11 cellular contexts compared by ENCODE assay signal in genomic region chr13:45879666-45880065, GRCh38. TPM values are rescaled to one million over a fixed set of nuclear protein-coding genes. Genes with fewer than 3 reads are reported as not detected.
DNase-seq lines count a peak whose midpoint lies in the region; ATAC-seq and TF ChIP-seq lines count a peak whose summit lies in the region.
"Had no signal": no experiment of that assay in that cellular context is flagged by ENCODE, and none has a peak within 500 bp of the region (broad histone marks: within the 10 kb centered on the region; RNA-seq: fewer than 3 reads in every experiment).

No MANE protein-coding gene starts in this region.

- H3K27ac ChIP-seq in A673 (ENCODE audit: low read depth, low read length, poor library complexity, severe bottlenecking), result no peak overlapping the region
- H3K27ac ChIP-seq in WERI-Rb-1, result no peak overlapping the region
- H3K27ac ChIP-seq: upper lobe of left lung had no signal

- no peaks in the 10 kb centered on the region for H3K27me3 ChIP-seq in A673 (replicated peaks; ENCODE audit: insufficient read depth, low read depth, low read length, poor library complexity)
- H3K27me3 ChIP-seq in WERI-Rb-1 (ENCODE audit: insufficient read depth, low read depth, severe bottlenecking), result no peaks in the 10 kb centered on the region
- H3K27me3 ChIP-seq: upper lobe of left lung had no signal

- H3K27ac Mint-ChIP-seq in activated T-helper 1 cell treated with anti-CD3 and anti-CD28 coated beads, Interleukin-12 subunit alpha, Interleukin-12 subunit beta, Interleukin-2, Interleukin-4 antibody, amounts not matched to agents 30 ng/mL and 10 ng/mL and 1 ng/mL, durations not matched to agents 14 hours and 24 hours and 36 hours, result no peak overlapping the region
- H3K27ac Mint-ChIP-seq: activated naive CD8-positive, alpha-beta T cell treated with anti-CD3 and anti-CD28 coated beads, Interleukin-2, amount 10 ng/mL, durations not matched to agents 7 days and 5 days; CD8-positive, alpha-beta T cell had no signal

- BruUV-seq in A673 (replicated peaks; lab: Mats Ljungman, UMichigan), result no TSS peak

- H3K4me1 ChIP-seq in A673 (ENCODE audit: insufficient read depth, low read length, poor library complexity, severe bottlenecking), result peaks cover 6% of the 10 kb centered on the region
- H3K4me1 ChIP-seq: upper lobe of left lung had no signal

- ATAC-seq in HG02798 (IDR thresholded peaks at IDR 0.05; ENCODE audit: poor library complexity, unreplicated experiment), result no peak
- ATAC-seq: CD8-positive, alpha-beta T cell had no signal

- intact Hi-C loops in A673 (cut with micrococcal nuclease; ENCODE audit: unreplicated experiment), result no loop called here
- intact Hi-C loops in activated T-helper 1 cell treated with anti-CD3 and anti-CD28 coated beads, Interleukin-12 subunit alpha, Interleukin-12 subunit beta, Interleukin-2, Interleukin-4 antibody, amounts not matched to agents 30 ng/mL and 10 ng/mL and 1 ng/mL, durations not matched to agents 14 hours and 24 hours and 36 hours (cut with micrococcal nuclease), result no loop called here

- no peaks in the 10 kb centered on the region for H3K36me3 Mint-ChIP-seq in activated T-helper 1 cell treated with anti-CD3 and anti-CD28 coated beads, Interleukin-12 subunit alpha, Interleukin-12 subunit beta, Interleukin-2, Interleukin-4 antibody, amounts not matched to agents 30 ng/mL and 10 ng/mL and 1 ng/mL, durations not matched to agents 14 hours and 24 hours and 36 hours (ENCODE audit: low read depth)
- H3K36me3 Mint-ChIP-seq: activated naive CD8-positive, alpha-beta T cell treated with anti-CD3 and anti-CD28 coated beads, Interleukin-2, amount 10 ng/mL, durations not matched to agents 7 days and 5 days; CD8-positive, alpha-beta T cell had no signal

- no peaks in the 10 kb centered on the region for H3K4me1 Mint-ChIP-seq in activated T-helper 1 cell treated with anti-CD3 and anti-CD28 coated beads, Interleukin-12 subunit alpha, Interleukin-12 subunit beta, Interleukin-2, Interleukin-4 antibody, amounts not matched to agents 30 ng/mL and 10 ng/mL and 1 ng/mL, durations not matched to agents 14 hours and 24 hours and 36 hours (ENCODE audit: low read depth)
- H3K4me1 Mint-ChIP-seq: activated naive CD8-positive, alpha-beta T cell treated with anti-CD3 and anti-CD28 coated beads, Interleukin-2, amount 10 ng/mL, durations not matched to agents 7 days and 5 days had no signal

- DNase-seq in A673 (ENCODE audit: low spot score) (no peak), HT-29 (ENCODE audit: low spot score) (peak; percentile 74), WERI-Rb-1 (peak; percentile 77), iPS-NIHi11 (ENCODE audit: low spot score) (peak; percentile 52), amniotic stem cell (lab: John Stamatoyannopoulos, UW) (no peak)
- DNase-seq in activated T-helper 1 cell treated with anti-CD3 and anti-CD28 coated beads, Interleukin-12 subunit alpha, Interleukin-12 subunit beta, Interleukin-2, Interleukin-4 antibody, amounts not matched to agents 30 ng/mL and 10 ng/mL and 1 ng/mL, durations not matched to agents 14 hours and 24 hours and 36 hours (ENCODE audit: low spot score), result no peak
- DNase-seq in stimulated activated CD4-positive, alpha-beta T cell treated with anti-CD3 and anti-CD28 coated beads, Interleukin-1b, Interleukin-23, amount 100 ng/mL, for 48 hours, result no peak
- DNase-seq: activated naive CD8-positive, alpha-beta T cell treated with anti-CD3 and anti-CD28 coated beads, Interleukin-2, amount 10 ng/mL, durations not matched to agents 7 days and 5 days; CD8-positive, alpha-beta T cell; upper lobe of left lung had no signal

- no peaks in the 10 kb centered on the region for H3K9me3 Mint-ChIP-seq in activated T-helper 1 cell treated with anti-CD3 and anti-CD28 coated beads, Interleukin-12 subunit alpha, Interleukin-12 subunit beta, Interleukin-2, Interleukin-4 antibody, amounts not matched to agents 30 ng/mL and 10 ng/mL and 1 ng/mL, durations not matched to agents 14 hours and 24 hours and 36 hours
- H3K9me3 Mint-ChIP-seq: activated naive CD8-positive, alpha-beta T cell treated with anti-CD3 and anti-CD28 coated beads, Interleukin-2, amount 10 ng/mL, durations not matched to agents 7 days and 5 days; CD8-positive, alpha-beta T cell had no signal

- H3K9me3 ChIP-seq in A673 (ENCODE audit: low read depth, low read length, poor library complexity, severe bottlenecking) (no peaks in the 10 kb centered on the region), WERI-Rb-1 (ENCODE audit: severe bottlenecking) (no peaks in the 10 kb centered on the region)
- H3K9me3 ChIP-seq: upper lobe of left lung had no signal

- H3K4me3 ChIP-seq in A673 (ENCODE audit: low read depth, low read length, poor library complexity, severe bottlenecking) (no peak overlapping the region), WERI-Rb-1 (ENCODE audit: low read depth, low read length) (no peak overlapping the region)
- H3K4me3 ChIP-seq: upper lobe of left lung had no signal

- H3K4me3 Mint-ChIP-seq in activated T-helper 1 cell treated with anti-CD3 and anti-CD28 coated beads, Interleukin-12 subunit alpha, Interleukin-12 subunit beta, Interleukin-2, Interleukin-4 antibody, amounts not matched to agents 30 ng/mL and 10 ng/mL and 1 ng/mL, durations not matched to agents 14 hours and 24 hours and 36 hours, result no peak overlapping the region
- H3K4me3 Mint-ChIP-seq: activated naive CD8-positive, alpha-beta T cell treated with anti-CD3 and anti-CD28 coated beads, Interleukin-2, amount 10 ng/mL, durations not matched to agents 7 days and 5 days; CD8-positive, alpha-beta T cell had no signal

- H3K36me3 ChIP-seq in A673 (ENCODE audit: insufficient read depth, low read length, poor library complexity, severe bottlenecking) (no peaks in the 10 kb centered on the region), WERI-Rb-1 (no peaks in the 10 kb centered on the region)
- H3K36me3 ChIP-seq: upper lobe of left lung had no signal

- H3K27me3 Mint-ChIP-seq in activated T-helper 1 cell treated with anti-CD3 and anti-CD28 coated beads, Interleukin-12 subunit alpha, Interleukin-12 subunit beta, Interleukin-2, Interleukin-4 antibody, amounts not matched to agents 30 ng/mL and 10 ng/mL and 1 ng/mL, durations not matched to agents 14 hours and 24 hours and 36 hours (ENCODE audit: insufficient read depth), result peaks cover 15% of the 10 kb centered on the region

- CTCF ChIA-PET in A673 (lab: Charles Lee), result interaction anchor here (0.7 kb wide), 1 partner anchor 12 kb away, joined by 4 read pairs; no protein-coding TSS in a partner anchor

- POLR2A ChIA-PET in A673 (lab: Charles Lee; ENCODE audit: low non-redundant PET), result no interaction called here

- TF ChIP-seq CTCF in A673 (conservative IDR thresholded peaks at IDR 0.05; ENCODE audit: low read depth, low read length) (peak; percentile 26; the same call in 1 of the 2 replicates), WERI-Rb-1 (IDR thresholded peaks at IDR 0.05; ENCODE audit: low read depth, low read length) (peak; percentile 82)

RNA-seq across cellular contexts. Expression of gene SIAH3, which starts 28.1 kb away (rescaled TPM):
- total RNA-seq in A673 (2021), result 4.6 and 5.8 TPM in 2 replicates
- 0.10 TPM in 1 of 2 replicates, not detected in the other for total RNA-seq in HT-29 (2014; rRNA removed; shearing (Covaris generic))
- 0.02 and 0.03 TPM in 2 replicates for total RNA-seq in activated T-helper 1 cell treated with anti-CD3 and anti-CD28 coated beads, Interleukin-12 subunit alpha, Interleukin-12 subunit beta, Interleukin-2, Interleukin-4 antibody, amounts not matched to agents 30 ng/mL and 10 ng/mL and 1 ng/mL, durations not matched to agents 14 hours and 24 hours and 36 hours

Comparison
In these comparisons a context has a peak if more than half of its experiments do, and no peak if none do; other contexts are left out.
1. DNase-seq: peak in HT-29 (single experiment), WERI-Rb-1 (single experiment) and iPS-NIHi11 (single experiment); none in A673 (single experiment), activated T-helper 1 cell treated with anti-CD3 and anti-CD28 coated beads, Interleukin-12 subunit alpha, Interleukin-12 subunit beta, Interleukin-2, Interleukin-4 antibody, amounts not matched to agents 30 ng/mL and 10 ng/mL and 1 ng/mL, durations not matched to agents 14 hours and 24 hours and 36 hours (single experiment), stimulated activated CD4-positive, alpha-beta T cell treated with anti-CD3 and anti-CD28 coated beads, Interleukin-1b, Interleukin-23, amount 100 ng/mL, for 48 hours (single experiment) and amniotic stem cell (single experiment).